12 cellular contexts compared by ENCODE assay signal in the genomic region with DNA sequence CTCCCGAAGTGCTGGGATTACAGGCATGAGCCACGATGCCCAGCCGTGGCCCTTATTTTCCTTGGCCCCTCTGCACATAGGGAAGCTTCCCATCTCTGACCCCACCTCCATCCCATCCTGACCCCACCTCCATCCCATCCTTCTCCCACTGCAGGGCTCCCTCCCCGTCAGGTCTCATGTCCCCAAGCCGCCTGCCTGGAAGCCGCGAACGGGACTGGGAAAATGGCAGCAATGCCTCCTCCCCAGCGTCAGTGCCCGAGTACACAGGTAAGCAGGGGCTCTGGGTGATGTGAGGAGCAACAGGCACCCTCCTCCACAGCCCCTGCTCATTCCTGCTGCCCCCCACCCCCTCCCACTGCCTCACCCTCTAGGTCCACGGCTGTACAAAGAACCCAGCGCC. TPM values are rescaled to one million over a fixed set of nuclear protein-coding genes. Genes with fewer than 3 reads are reported as not detected.
A peak's percentile ranks its signal among the peaks of the same experiment; 100 is the strongest.
DNase-seq lines count a peak whose midpoint lies in the region; ATAC-seq and TF ChIP-seq lines count a peak whose summit lies in the region.
"Had no signal": no experiment of that assay in that cellular context is flagged by ENCODE, and none has a peak within 500 bp of the region (broad histone marks: within the 10 kb centered on the region; RNA-seq: fewer than 3 reads in every experiment).

No MANE protein-coding gene starts in this region.

- no peak for DNase-seq in CD4-positive, alpha-beta T cell
- no peak for DNase-seq in lower lobe of right lung
- DNase-seq in activated gamma-delta T cell treated with Interleukin-2 at 50 U/mL for 16 hours: no peak
- DNase-seq in stimulated activated naive CD8-positive, alpha-beta T cell treated with anti-CD3 and anti-CD28 coated beads, Interleukin-15, Interleukin-2, amounts not matched to agents 100 U/mL and 50 U/mL, for 24 hours: no peak
- no peak for DNase-seq in Calu3
- DNase-seq: DMS 273 treated with DMSO at 0.1 percent for 48 hours, GM23248 had no signal

- no peaks in the 10 kb centered on the region for H3K4me1 Mint-ChIP-seq in CD4-positive, alpha-beta T cell (ENCODE audit: low read depth)
- peaks cover 13% of the 10 kb centered on the region for H3K4me1 Mint-ChIP-seq in Calu3 (ENCODE audit: low read depth, unreplicated experiment)

- H3K27ac ChIP-seq in CD4-positive, alpha-beta T cell (ENCODE audit: low read depth, low read length): no peak overlapping the region
- H3K27ac ChIP-seq in VCaP: peak overlapping the region; percentile 99
- H3K27ac ChIP-seq in lower lobe of right lung: peak overlapping the region; percentile 85
- H3K27ac ChIP-seq: GM23248 had no signal

- H3K36me3 Mint-ChIP-seq in CD4-positive, alpha-beta T cell (ENCODE audit: low read depth): peaks cover 34% of the 10 kb centered on the region
- peaks cover 49% of the 10 kb centered on the region for H3K36me3 Mint-ChIP-seq in Calu3 (ENCODE audit: insufficient read depth, unreplicated experiment)

- POLR2A ChIA-PET in CD4-positive, alpha-beta T cell (lab: Charles Lee): no interaction called here

- no peaks in the 10 kb centered on the region for H3K9me3 ChIP-seq in CD4-positive, alpha-beta T cell (ENCODE audit: control insufficient read depth, low read length)
- no peaks in the 10 kb centered on the region for H3K9me3 ChIP-seq in lower lobe of right lung

- no peak overlapping the region for H3K4me3 ChIP-seq in lower lobe of right lung
- H3K4me3 ChIP-seq: GM12878, GM23248 had no signal

- peaks cover 25% of the 10 kb centered on the region for H3K4me1 ChIP-seq in lower lobe of right lung

- ATAC-seq in CD4-positive, alpha-beta T cell (ENCODE audit: poor library complexity): no peak
- no peak for ATAC-seq in lower lobe of right lung
- no peak for ATAC-seq in stimulated activated naive CD8-positive, alpha-beta T cell treated with anti-CD3 and anti-CD28 coated beads, Interleukin-15, Interleukin-2, amounts not matched to agents 100 U/mL and 50 U/mL, for 24 hours
- ATAC-seq: GM12878, HCT116 had no signal

- BruUV-seq in Calu3 (replicated peaks; lab: Mats Ljungman, UMichigan): no TSS peak

- H3K4me3 Mint-ChIP-seq in CD4-positive, alpha-beta T cell: no peak overlapping the region
- H3K4me3 Mint-ChIP-seq in Calu3 (ENCODE audit: low read depth, unreplicated experiment): no peak overlapping the region

- H3K27ac Mint-ChIP-seq in CD4-positive, alpha-beta T cell: peak overlapping the region; percentile 20
- H3K27ac Mint-ChIP-seq in Calu3 (ENCODE audit: unreplicated experiment): no peak overlapping the region

- H3K27me3 Mint-ChIP-seq in CD4-positive, alpha-beta T cell: no peaks in the 10 kb centered on the region
- H3K27me3 Mint-ChIP-seq in Calu3 (ENCODE audit: unreplicated experiment): no peaks in the 10 kb centered on the region

- H3K36me3 ChIP-seq in lower lobe of right lung: peaks cover 50% of the 10 kb centered on the region

- H3K27me3 ChIP-seq in CD4-positive, alpha-beta T cell (ENCODE audit: control insufficient read depth, insufficient read depth, low read length): no peaks in the 10 kb centered on the region
- H3K27me3 ChIP-seq in lower lobe of right lung (ENCODE audit: low read depth): no peaks in the 10 kb centered on the region

- intact Hi-C loops in CD4-positive, alpha-beta T cell (cut with DNase I, micrococcal nuclease): no loop called here
- intact Hi-C loops in lower lobe of right lung (cut with DNase I): no loop called here
- intact Hi-C loops in Calu3 (cut with micrococcal nuclease; ENCODE audit: unreplicated experiment): no loop called here

- no peaks in the 10 kb centered on the region for H3K9me3 Mint-ChIP-seq in CD4-positive, alpha-beta T cell
- no peaks in the 10 kb centered on the region for H3K9me3 Mint-ChIP-seq in Calu3 (ENCODE audit: low read depth, unreplicated experiment)

- no peak for TF ChIP-seq CTCF in CD4-positive, alpha-beta T cell (IDR thresholded peaks at IDR 0.05)
- TF ChIP-seq CTCF in VCaP (conservative IDR thresholded peaks at IDR 0.05): no peak
- no peak for TF ChIP-seq CTCF in lower lobe of right lung (IDR thresholded peaks at IDR 0.05)
- no peak for TF ChIP-seq CTCF in Calu3 (IDR thresholded peaks at IDR 0.05; ENCODE audit: unreplicated experiment)

- CTCF ChIA-PET in CD4-positive, alpha-beta T cell (lab: Charles Lee): no interaction called here
- CTCF ChIA-PET in Calu3 (lab: Charles Lee): no interaction called here

RNA-seq across cellular contexts. Expression of a gene that starts 12.2 kb away (rescaled TPM):
- 100 to 1,000 TPM; 118 to 121 TPM for total RNA-seq in CD4-positive, alpha-beta T cell
- total RNA-seq in lower lobe of right lung (42.0 TPM), Calu3 (2022) (33.0 and 36.5 TPM in 2 replicates)

RNA-seq across cellular contexts. Expression of a gene that starts 12.4 kb away (rescaled TPM):
- total RNA-seq in CD4-positive, alpha-beta T cell: 100 to 1,000 TPM; 178 to 188 TPM
- total RNA-seq in lower lobe of right lung (82.6 TPM), Calu3 (2022) (77.6 and 81.3 TPM in 2 replicates)

RNA-seq across cellular contexts. Expression of a gene that starts 16.3 kb away (rescaled TPM):
- total RNA-seq in CD4-positive, alpha-beta T cell: 1 to 10 TPM; 1.9 to 2.1 TPM
- total RNA-seq in lower lobe of right lung (3.5 TPM), Calu3 (2022) (not detected in 2 replicates)
- total RNA-seq: A673, Daoy, GM23248 had no signal

RNA-seq across cellular contexts. Expression of a gene that starts 19.7 kb away (rescaled TPM):
- total RNA-seq in CD4-positive, alpha-beta T cell: 100 to 1,000 TPM; 234 to 241 TPM
- total RNA-seq in lower lobe of right lung (200 TPM), Calu3 (2022) (132 and 150 TPM in 2 replicates)

RNA-seq across cellular contexts. Expression of a gene that starts 21.5 kb away (rescaled TPM):
- total RNA-seq in CD4-positive, alpha-beta T cell: under 1 TPM; 0.16 to 0.25 TPM
- total RNA-seq in lower lobe of right lung: 25.6 TPM
- total RNA-seq in Calu3 (2022): 26.0 and 30.3 TPM in 2 replicates
- total RNA-seq: GM23248 had no signal
